ENCODE assay signal across 2 cellular contexts in the genomic region with DNA sequence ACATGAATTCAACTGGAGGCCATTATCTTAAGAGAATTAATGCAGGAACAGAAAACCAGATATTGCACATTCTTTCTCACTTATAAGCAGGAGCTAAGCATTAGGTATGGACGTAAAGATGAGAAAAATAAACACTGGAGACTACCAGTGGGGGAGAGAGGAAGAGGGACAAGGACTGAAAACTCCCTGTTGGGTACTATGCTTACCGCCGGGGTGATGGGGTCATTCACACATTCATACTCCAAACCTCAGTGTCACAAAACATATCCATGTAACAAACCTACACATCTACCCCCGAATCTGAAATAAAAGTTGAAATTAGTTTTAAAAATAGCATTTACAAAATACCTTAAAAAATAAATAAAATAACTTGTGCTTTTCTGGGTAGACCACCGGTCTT.
TF ChIP-seq lines count a peak whose summit lies in the region.

No MANE protein-coding gene starts in this region.

TF ChIP-seq in SK-N-SH, 30 proteins besides CTCF, POLR2A, EP300 and RAD21 (continued from another document):
- TF ChIP-seq YY1 (IDR thresholded peaks at IDR 0.05; ENCODE audit: low read depth): no peak
- TF ChIP-seq, protein P1, sequence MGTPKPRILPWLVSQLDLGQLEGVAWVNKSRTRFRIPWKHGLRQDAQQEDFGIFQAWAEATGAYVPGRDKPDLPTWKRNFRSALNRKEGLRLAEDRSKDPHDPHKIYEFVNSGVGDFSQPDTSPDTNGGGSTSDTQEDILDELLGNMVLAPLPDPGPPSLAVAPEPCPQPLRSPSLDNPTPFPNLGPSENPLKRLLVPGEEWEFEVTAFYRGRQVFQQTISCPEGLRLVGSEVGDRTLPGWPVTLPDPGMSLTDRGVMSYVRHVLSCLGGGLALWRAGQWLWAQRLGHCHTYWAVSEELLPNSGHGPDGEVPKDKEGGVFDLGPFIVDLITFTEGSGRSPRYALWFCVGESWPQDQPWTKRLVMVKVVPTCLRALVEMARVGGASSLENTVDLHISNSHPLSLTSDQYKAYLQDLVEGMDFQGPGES (IDR thresholded peaks at IDR 0.05; ENCODE audit: low read depth, low read length): no peak
- TF ChIP-seq GATA2 (CRISPR knock-in tag; IDR thresholded peaks at IDR 0.05): no peak
- TF ChIP-seq, protein P2, sequence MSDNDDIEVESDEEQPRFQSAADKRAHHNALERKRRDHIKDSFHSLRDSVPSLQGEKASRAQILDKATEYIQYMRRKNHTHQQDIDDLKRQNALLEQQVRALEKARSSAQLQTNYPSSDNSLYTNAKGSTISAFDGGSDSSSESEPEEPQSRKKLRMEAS (IDR thresholded peaks at IDR 0.05; ENCODE audit: low read depth): no peak
- no peak for TF ChIP-seq NFIC (IDR thresholded peaks at IDR 0.05; ENCODE audit: borderline replicate concordance)

TF ChIP-seq in SK-N-SH treated with all-trans-retinoic acid at 6 μM for 48 hours, 23 proteins besides CTCF, POLR2A, EP300 and RAD21 (continued from another document):
- TF ChIP-seq, protein P3, sequence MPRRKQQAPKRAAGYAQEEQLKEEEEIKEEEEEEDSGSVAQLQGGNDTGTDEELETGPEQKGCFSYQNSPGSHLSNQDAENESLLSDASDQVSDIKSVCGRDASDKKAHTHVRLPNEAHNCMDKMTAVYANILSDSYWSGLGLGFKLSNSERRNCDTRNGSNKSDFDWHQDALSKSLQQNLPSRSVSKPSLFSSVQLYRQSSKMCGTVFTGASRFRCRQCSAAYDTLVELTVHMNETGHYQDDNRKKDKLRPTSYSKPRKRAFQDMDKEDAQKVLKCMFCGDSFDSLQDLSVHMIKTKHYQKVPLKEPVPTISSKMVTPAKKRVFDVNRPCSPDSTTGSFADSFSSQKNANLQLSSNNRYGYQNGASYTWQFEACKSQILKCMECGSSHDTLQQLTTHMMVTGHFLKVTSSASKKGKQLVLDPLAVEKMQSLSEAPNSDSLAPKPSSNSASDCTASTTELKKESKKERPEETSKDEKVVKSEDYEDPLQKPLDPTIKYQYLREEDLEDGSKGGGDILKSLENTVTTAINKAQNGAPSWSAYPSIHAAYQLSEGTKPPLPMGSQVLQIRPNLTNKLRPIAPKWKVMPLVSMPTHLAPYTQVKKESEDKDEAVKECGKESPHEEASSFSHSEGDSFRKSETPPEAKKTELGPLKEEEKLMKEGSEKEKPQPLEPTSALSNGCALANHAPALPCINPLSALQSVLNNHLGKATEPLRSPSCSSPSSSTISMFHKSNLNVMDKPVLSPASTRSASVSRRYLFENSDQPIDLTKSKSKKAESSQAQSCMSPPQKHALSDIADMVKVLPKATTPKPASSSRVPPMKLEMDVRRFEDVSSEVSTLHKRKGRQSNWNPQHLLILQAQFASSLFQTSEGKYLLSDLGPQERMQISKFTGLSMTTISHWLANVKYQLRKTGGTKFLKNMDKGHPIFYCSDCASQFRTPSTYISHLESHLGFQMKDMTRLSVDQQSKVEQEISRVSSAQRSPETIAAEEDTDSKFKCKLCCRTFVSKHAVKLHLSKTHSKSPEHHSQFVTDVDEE (CRISPR knock-in tag; IDR thresholded peaks at IDR 0.05): no peak
- TF ChIP-seq RARB (CRISPR knock-in tag; IDR thresholded peaks at IDR 0.05): no peak
- no peak for TF ChIP-seq ZFP3 (CRISPR knock-in tag; IDR thresholded peaks at IDR 0.05)
- TF ChIP-seq PPARA (CRISPR knock-in tag; IDR thresholded peaks at IDR 0.05; ENCODE audit: borderline replicate concordance): no peak
- no peak for TF ChIP-seq OSR1 (CRISPR knock-in tag; IDR thresholded peaks at IDR 0.05)
- TF ChIP-seq, protein P4, sequence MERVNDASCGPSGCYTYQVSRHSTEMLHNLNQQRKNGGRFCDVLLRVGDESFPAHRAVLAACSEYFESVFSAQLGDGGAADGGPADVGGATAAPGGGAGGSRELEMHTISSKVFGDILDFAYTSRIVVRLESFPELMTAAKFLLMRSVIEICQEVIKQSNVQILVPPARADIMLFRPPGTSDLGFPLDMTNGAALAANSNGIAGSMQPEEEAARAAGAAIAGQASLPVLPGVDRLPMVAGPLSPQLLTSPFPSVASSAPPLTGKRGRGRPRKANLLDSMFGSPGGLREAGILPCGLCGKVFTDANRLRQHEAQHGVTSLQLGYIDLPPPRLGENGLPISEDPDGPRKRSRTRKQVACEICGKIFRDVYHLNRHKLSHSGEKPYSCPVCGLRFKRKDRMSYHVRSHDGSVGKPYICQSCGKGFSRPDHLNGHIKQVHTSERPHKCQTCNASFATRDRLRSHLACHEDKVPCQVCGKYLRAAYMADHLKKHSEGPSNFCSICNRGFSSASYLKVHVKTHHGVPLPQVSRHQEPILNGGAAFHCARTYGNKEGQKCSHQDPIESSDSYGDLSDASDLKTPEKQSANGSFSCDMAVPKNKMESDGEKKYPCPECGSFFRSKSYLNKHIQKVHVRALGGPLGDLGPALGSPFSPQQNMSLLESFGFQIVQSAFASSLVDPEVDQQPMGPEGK (CRISPR knock-in tag; IDR thresholded peaks at IDR 0.05; ENCODE audit: borderline replicate concordance): no peak
- no peak for TF ChIP-seq ZNF565 (CRISPR knock-in tag; conservative IDR thresholded peaks at IDR 0.05; ENCODE audit: low read depth)
- TF ChIP-seq ARNTL (CRISPR knock-in tag; IDR thresholded peaks at IDR 0.05; ENCODE audit: borderline replicate concordance, low read depth): no peak
- no peak for TF ChIP-seq ESRRG (CRISPR knock-in tag; IDR thresholded peaks at IDR 0.05)
- no peak for TF ChIP-seq GLIS3 (CRISPR knock-in tag; IDR thresholded peaks at IDR 0.05)
- no peak for TF ChIP-seq ZNF8 (CRISPR knock-in tag; IDR thresholded peaks at IDR 0.05)
- no peak for TF ChIP-seq BACH2 (CRISPR knock-in tag; IDR thresholded peaks at IDR 0.05; ENCODE audit: borderline replicate concordance)
- TF ChIP-seq, protein P5, sequence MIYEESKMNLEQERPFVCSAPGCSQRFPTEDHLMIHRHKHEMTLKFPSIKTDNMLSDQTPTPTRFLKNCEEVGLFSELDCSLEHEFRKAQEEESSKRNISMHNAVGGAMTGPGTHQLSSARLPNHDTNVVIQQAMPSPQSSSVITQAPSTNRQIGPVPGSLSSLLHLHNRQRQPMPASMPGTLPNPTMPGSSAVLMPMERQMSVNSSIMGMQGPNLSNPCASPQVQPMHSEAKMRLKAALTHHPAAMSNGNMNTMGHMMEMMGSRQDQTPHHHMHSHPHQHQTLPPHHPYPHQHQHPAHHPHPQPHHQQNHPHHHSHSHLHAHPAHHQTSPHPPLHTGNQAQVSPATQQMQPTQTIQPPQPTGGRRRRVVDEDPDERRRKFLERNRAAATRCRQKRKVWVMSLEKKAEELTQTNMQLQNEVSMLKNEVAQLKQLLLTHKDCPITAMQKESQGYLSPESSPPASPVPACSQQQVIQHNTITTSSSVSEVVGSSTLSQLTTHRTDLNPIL (CRISPR knock-in tag; IDR thresholded peaks at IDR 0.05; ENCODE audit: low read depth): no peak
- no peak for TF ChIP-seq ISL1 (CRISPR knock-in tag; IDR thresholded peaks at IDR 0.05)
- no peak for TF ChIP-seq ZNF70 (CRISPR knock-in tag; IDR thresholded peaks at IDR 0.05)
- TF ChIP-seq TOX (CRISPR knock-in tag; IDR thresholded peaks at IDR 0.05; ENCODE audit: borderline replicate concordance): no peak
- TF ChIP-seq, protein P6, sequence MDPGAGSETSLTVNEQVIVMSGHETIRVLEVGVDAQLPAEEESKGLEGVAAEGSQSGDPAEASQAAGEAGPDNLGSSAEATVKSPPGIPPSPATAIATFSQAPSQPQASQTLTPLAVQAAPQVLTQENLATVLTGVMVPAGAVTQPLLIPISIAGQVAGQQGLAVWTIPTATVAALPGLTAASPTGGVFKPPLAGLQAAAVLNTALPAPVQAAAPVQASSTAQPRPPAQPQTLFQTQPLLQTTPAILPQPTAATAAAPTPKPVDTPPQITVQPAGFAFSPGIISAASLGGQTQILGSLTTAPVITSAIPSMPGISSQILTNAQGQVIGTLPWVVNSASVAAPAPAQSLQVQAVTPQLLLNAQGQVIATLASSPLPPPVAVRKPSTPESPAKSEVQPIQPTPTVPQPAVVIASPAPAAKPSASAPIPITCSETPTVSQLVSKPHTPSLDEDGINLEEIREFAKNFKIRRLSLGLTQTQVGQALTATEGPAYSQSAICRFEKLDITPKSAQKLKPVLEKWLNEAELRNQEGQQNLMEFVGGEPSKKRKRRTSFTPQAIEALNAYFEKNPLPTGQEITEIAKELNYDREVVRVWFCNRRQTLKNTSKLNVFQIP (CRISPR knock-in tag; IDR thresholded peaks at IDR 0.05; ENCODE audit: borderline replicate concordance, low read depth): no peak
